Comparison of ENCODE assay signal across 25 cellular contexts in the genomic region with DNA sequence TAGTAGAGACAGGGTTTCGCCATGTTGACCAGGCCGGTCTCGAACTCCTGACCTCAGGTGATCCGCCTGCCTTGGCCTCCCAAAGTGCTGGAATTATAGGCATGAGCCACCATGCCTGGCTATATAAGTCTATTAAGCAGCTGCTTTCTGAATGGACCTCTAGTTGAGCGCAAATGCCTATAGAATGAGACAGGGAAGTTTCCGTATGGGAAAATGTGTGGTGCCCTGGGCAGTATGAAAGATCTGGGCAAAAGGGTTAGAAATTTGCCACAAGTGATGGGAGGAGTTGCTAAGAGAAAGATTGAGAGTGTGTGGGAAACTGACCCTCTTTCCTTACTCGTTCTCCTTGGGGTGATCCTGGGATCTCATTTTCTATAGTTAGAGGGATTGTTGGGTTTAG. TPM values are rescaled to one million over a fixed set of nuclear protein-coding genes. Genes with fewer than 3 reads are reported as not detected.
"Had no signal": no experiment of that assay in that cellular context is flagged by ENCODE, and none has a peak within 500 bp of the region (broad histone marks: within the 10 kb centered on the region; RNA-seq: fewer than 3 reads in every experiment).

No MANE protein-coding gene starts in this region.

- H3K27ac ChIP-seq: colonic mucosa, coronary artery, dorsolateral prefrontal cortex, epithelial cell of prostate, esophagus muscularis mucosa, esophagus squamous epithelium, foreskin keratinocyte, gastrocnemius medialis, gastroesophageal sphincter, heart left ventricle, heart right ventricle had no signal

- DNase-seq: colonic mucosa; cortex of kidney; dermis blood vessel endothelial cell; dorsolateral prefrontal cortex; effector CD4-positive, alpha-beta T cell; effector CD8-positive, alpha-beta T cell; effector memory CD4-positive, alpha-beta T cell; effector memory CD8-positive, alpha-beta T cell; endodermal cell; erythroblast; esophagus squamous epithelium; foreskin fibroblast; foreskin keratinocyte; foreskin melanocyte; gastrocnemius medialis; glutamatergic neuron; head of caudate nucleus; heart left ventricle; heart right ventricle had no signal

- H3K4me3 ChIP-seq: colonic mucosa, coronary artery, dorsolateral prefrontal cortex, esophagus muscularis mucosa, esophagus squamous epithelium, gastrocnemius medialis, gastroesophageal sphincter, heart left ventricle, heart right ventricle had no signal

- H3K36me3 ChIP-seq: colonic mucosa, esophagus muscularis mucosa, esophagus squamous epithelium, gastrocnemius medialis, gastroesophageal sphincter, heart left ventricle, heart right ventricle had no signal

- H3K9me3 ChIP-seq: colonic mucosa, gastrocnemius medialis, gastroesophageal sphincter had no signal

- H3K4me1 ChIP-seq: colonic mucosa, esophagus muscularis mucosa, esophagus squamous epithelium, foreskin keratinocyte, gastrocnemius medialis, gastroesophageal sphincter, heart left ventricle, heart right ventricle had no signal

- H3K27me3 ChIP-seq: colonic mucosa, esophagus muscularis mucosa, foreskin keratinocyte, gastrocnemius medialis, gastroesophageal sphincter, heart left ventricle, heart right ventricle had no signal

RNA-seq across cellular contexts. Expression of gene SLC6A2, which starts 26.3 kb away (rescaled TPM):
- polyA plus RNA-seq: endothelial cell of umbilical vein, fibroblast of lung, foreskin keratinocyte, heart left ventricle, heart right ventricle had no signal
